8 cellular contexts compared by ENCODE assay signal in genomic region chr1:146051853-146052676, GRCh38. TPM values are rescaled to one million over a fixed set of nuclear protein-coding genes. Genes with fewer than 3 reads are reported as not detected.
DNase-seq lines count a peak whose midpoint lies in the region; ATAC-seq and TF ChIP-seq lines count a peak whose summit lies in the region.
"Not testable (repeated sequence)": the region's sequence is repeated elsewhere in the genome, so short reads cannot be mapped to it uniquely, and the experiment has no call there.

No MANE protein-coding gene starts in this region.

- not testable (repeated sequence) for H3K4me1 Mint-ChIP-seq in GM23338
- H3K4me1 Mint-ChIP-seq in naive thymus-derived CD8-positive, alpha-beta T cell = peaks cover 9 to 33% (median 27%) of the 10 kb centered on the region in 4 donors
- peaks cover 14 to 35% of the 10 kb centered on the region in 2 donors for H3K4me1 Mint-ChIP-seq in stimulated activated naive B cell treated with anti-CD40 and anti-IgM and Interleukin-4, amounts not matched to agents 10 μg/mL and 1 μg/mL and 100 μg/mL, for 72 hours

- not testable (repeated sequence) for H3K36me3 ChIP-seq in GM23338 (ENCODE audit: insufficient read depth); RWPE2 (ENCODE audit: low read depth)

- peak overlapping the region; percentile 77 for H3K4me3 Mint-ChIP-seq in GM23338
- H3K4me3 Mint-ChIP-seq in naive thymus-derived CD8-positive, alpha-beta T cell = peak overlapping the region; percentile 81 to 96 (median 90)
- H3K4me3 Mint-ChIP-seq in stimulated activated naive B cell treated with anti-CD40 and anti-IgM and Interleukin-4, amounts not matched to agents 10 μg/mL and 1 μg/mL and 100 μg/mL, for 72 hours = peak overlapping the region; percentile 85 to 92

- H3K27ac ChIP-seq in GM23338 (ENCODE audit: low read depth) = peak overlapping the region; percentile 90
- peak overlapping the region; percentile 65 for H3K27ac ChIP-seq in RWPE2 (ENCODE audit: poor library complexity, severe bottlenecking)

- H3K36me3 Mint-ChIP-seq in GM23338 (ENCODE audit: low read depth); naive thymus-derived CD8-positive, alpha-beta T cell; stimulated activated naive B cell treated with anti-CD40 and anti-IgM and Interleukin-4, amounts not matched to agents 10 μg/mL and 1 μg/mL and 100 μg/mL, for 72 hours: not testable (repeated sequence)

- H2AFZ ChIP-seq in GM23338 = not testable (repeated sequence)

- not testable (repeated sequence) for H3K4me1 ChIP-seq in GM23338 (ENCODE audit: insufficient read depth); RWPE2 (ENCODE audit: insufficient read depth, poor library complexity, severe bottlenecking)

- H3K9me3 ChIP-seq in RWPE2 (ENCODE audit: severe bottlenecking) = not testable (repeated sequence)

- not testable (repeated sequence) for H3K79me2 ChIP-seq in GM23338 (replicated peaks; ENCODE audit: insufficient read depth)

- not testable (repeated sequence) for H3K27me3 Mint-ChIP-seq in GM23338 (ENCODE audit: insufficient read depth, low read depth, poor library complexity); naive thymus-derived CD8-positive, alpha-beta T cell; stimulated activated naive B cell treated with anti-CD40 and anti-IgM and Interleukin-4, amounts not matched to agents 10 μg/mL and 1 μg/mL and 100 μg/mL, for 72 hours

- not testable (repeated sequence) for H3F3A ChIP-seq in GM23338 (replicated peaks; ENCODE audit: low read depth)

- POLR2A ChIA-PET in naive thymus-derived CD8-positive, alpha-beta T cell (lab: Charles Lee) = interaction anchor here (0.7 to 8.9 kb wide), 9 partner anchors 9 to 194 kb away, joined by 3 to 114 read pairs (median 6); partner anchors contain the start of genes ANKRD34A, POLR3GL, RBM8A and TXNIP

- H4K20me1 ChIP-seq in GM23338 (replicated peaks; ENCODE audit: insufficient read depth) = not testable (repeated sequence)

- not testable (repeated sequence) for TF ChIP-seq CTCF in GM23338 (conservative IDR thresholded peaks at IDR 0.05; ENCODE audit: low read depth in 2 of 2); RWPE2 (IDR thresholded peaks at IDR 0.05; ENCODE audit: poor library complexity, severe bottlenecking)

- H3K9me3 Mint-ChIP-seq in GM23338; naive thymus-derived CD8-positive, alpha-beta T cell; stimulated activated naive B cell treated with anti-CD40 and anti-IgM and Interleukin-4, amounts not matched to agents 10 μg/mL and 1 μg/mL and 100 μg/mL, for 72 hours: not testable (repeated sequence)

- H3K27me3 ChIP-seq in GM23338 (ENCODE audit: insufficient read depth); RWPE2 (ENCODE audit: insufficient read depth, poor library complexity, severe bottlenecking): not testable (repeated sequence)

- H3K4me3 ChIP-seq in GM23338 = peak overlapping the region; percentile 48
- peak overlapping the region; percentile 29 for H3K4me3 ChIP-seq in RWPE2 (ENCODE audit: severe bottlenecking)

- not testable (repeated sequence) for H3K9me2 ChIP-seq in GM23338 (ENCODE audit: insufficient read depth)

- peak overlapping the region; percentile 79 for H3K4me2 ChIP-seq in GM23338

- peak; percentile 91 for ATAC-seq in GM23338
- peak; percentile 95 for ATAC-seq in RWPE2 (ENCODE audit: low read depth)
- ATAC-seq in naive thymus-derived CD8-positive, alpha-beta T cell = peak; percentile 85 to 90
- peak; percentile 83 to 84 for ATAC-seq in stimulated activated naive B cell treated with anti-CD40 and anti-IgM and Interleukin-4, amounts not matched to agents 10 μg/mL and 1 μg/mL and 100 μg/mL, for 72 hours (replicated peaks)

- H3K27ac Mint-ChIP-seq in GM23338 = peak overlapping the region; percentile 100
- peak overlapping the region; percentile 97 to 99 (median 99) for H3K27ac Mint-ChIP-seq in naive thymus-derived CD8-positive, alpha-beta T cell
- peak overlapping the region; percentile 100 for H3K27ac Mint-ChIP-seq in stimulated activated naive B cell treated with anti-CD40 and anti-IgM and Interleukin-4, amounts not matched to agents 10 μg/mL and 1 μg/mL and 100 μg/mL, for 72 hours

- peak; percentile 96 for DNase-seq in DMS79 treated with DMSO at 0.1 percent for 48 hours (lab: John Stamatoyannopoulos, UW)
- DNase-seq in GM23338 (ENCODE audit: low spot score) = peak; percentile 94
- peak; percentile 97 for DNase-seq in M059J (ENCODE audit: low read depth)
- peak; percentile 91 for DNase-seq in RWPE2 (ENCODE audit: low spot score)
- peak; percentile 65 for DNase-seq in activated effector memory CD4-positive, alpha-beta T cell treated with Interleukin-2 at 50 U/mL for 16 hours
- DNase-seq in fibroblast of peridontal ligament (ENCODE audit: extremely low read depth) = peak; percentile 93
- DNase-seq in naive thymus-derived CD8-positive, alpha-beta T cell = peak; percentile 57 to 85 (median 78)
- peak; percentile 89 for DNase-seq in stimulated activated naive B cell treated with anti-CD40 and anti-IgM and Interleukin-4, amounts not matched to agents 10 μg/mL and 1 μg/mL and 100 μg/mL, for 72 hours

TF ChIP-seq in GM23338, 12 proteins besides CTCF, POLR2A, EP300 and RAD21:
- peak; percentile 90 for TF ChIP-seq ETS1 (IDR thresholded peaks at IDR 0.05)
- 0 out of 2 replicates have a peak, but pooled peaks have one; percentile 20 for TF ChIP-seq NANOG (IDR thresholded peaks at IDR 0.05; ENCODE audit: borderline replicate concordance)
- TF ChIP-seq JUNB (IDR thresholded peaks at IDR 0.05; ENCODE audit: unreplicated experiment) = peak; percentile 64
- peak; percentile 40; the same call in 1 of the 2 replicates for TF ChIP-seq ZNF331 (CRISPR knock-in tag; IDR thresholded peaks at IDR 0.05; ENCODE audit: low read depth)
- peak; percentile 100 for TF ChIP-seq POLR2AphosphoS5 (IDR thresholded peaks at IDR 0.05; ENCODE audit: low read depth)
- peak; percentile 74 for TF ChIP-seq CREB1 (CRISPR knock-in tag; IDR thresholded peaks at IDR 0.05; ENCODE audit: low read depth)
TF ChIP-seq in GM23338: peak in this region for 6; not testable (repeated sequence) for 6.

RNA-seq across cellular contexts. Expression of gene HJV, which starts 30.5 kb away (rescaled TPM):
- 0.23 and 0.42 TPM in 2 replicates for total RNA-seq in GM23338 (2014; rRNA removed; shearing (Covaris generic))
- 0.45 and 0.99 TPM in 2 replicates for polyA plus RNA-seq in GM23338 (2016; fragmentation: Nextera tagmentation; extraction: Ambion mirVana)
- total RNA-seq in M059J (2014; rRNA removed; shearing (Covaris generic)) = not detected in 2 replicates
- not detected for total RNA-seq in naive thymus-derived CD8-positive, alpha-beta T cell
- polyA plus RNA-seq in naive thymus-derived CD8-positive, alpha-beta T cell = not detected

RNA-seq across cellular contexts. Expression of gene TXNIP, which starts 55.7 kb away (rescaled TPM):
- total RNA-seq in GM23338 (2014; rRNA removed; shearing (Covaris generic)) = 29.1 and 31.5 TPM in 2 replicates
- polyA plus RNA-seq in GM23338 (2016; fragmentation: Nextera tagmentation; extraction: Ambion mirVana) = 19.5 and 22.8 TPM in 2 replicates
- total RNA-seq in M059J (2014; rRNA removed; shearing (Covaris generic)) = 651 and 749 TPM in 2 replicates
- total RNA-seq in naive thymus-derived CD8-positive, alpha-beta T cell = 100 to 1,000 TPM; 836 to 848 TPM
- 1,000 to 10,000 TPM; 4,009 to 5,114 (median 5,016) TPM for polyA plus RNA-seq in naive thymus-derived CD8-positive, alpha-beta T cell

Comparison
In these comparisons a context has a peak if more than half of its experiments do, and no peak if none do; other contexts are left out.
1. Peak in every context shown above with its lines: DNase-seq, ATAC-seq, H3K4me3 ChIP-seq and H3K27ac ChIP-seq.
2. RNA of gene TXNIP, which starts 55.7 kb away (total RNA-seq): 836 to 848 TPM in naive thymus-derived CD8-positive, alpha-beta T cell and 651 to 749 TPM in M059J; 29.1 to 31.5 TPM in GM23338; every median in the first group is over 10 times any median in the second.